In genomic region chr6:47446974-47447373, GRCh38 we compare ENCODE assay signal across 1 cellular context.
TF ChIP-seq lines count a peak whose summit lies in the region.

No MANE protein-coding gene starts in this region.

TF ChIP-seq in GM12878, 131 proteins besides CTCF, POLR2A, EP300 and RAD21:
- TF ChIP-seq CHD2 (IDR thresholded peaks at IDR 0.05; ENCODE audit: borderline replicate concordance, low read depth, low read length): no peak
- TF ChIP-seq ATF3 (IDR thresholded peaks at IDR 0.05; ENCODE audit: borderline replicate concordance, extremely low read depth, low read depth, low read length): no peak
- no peak for TF ChIP-seq BCLAF1 (IDR thresholded peaks at IDR 0.05)
- no peak for TF ChIP-seq SMAD1 (IDR thresholded peaks at IDR 0.05; ENCODE audit: low read depth, partially characterized antibody)
- TF ChIP-seq RAD51 (IDR thresholded peaks at IDR 0.05): no peak
TF ChIP-seq in GM12878: peak in this region for 0.
